Comparison of ENCODE assay signal across 16 cellular contexts in genomic region chr13:100363351-100363750, GRCh38.
DNase-seq lines count a peak whose midpoint lies in the region; ATAC-seq and TF ChIP-seq lines count a peak whose summit lies in the region.
"Had no signal": no experiment of that assay in that cellular context is flagged by ENCODE, and none has a peak within 500 bp of the region (broad histone marks: within the 10 kb centered on the region; RNA-seq: fewer than 3 reads in every experiment).

No MANE protein-coding gene starts in this region.

- H3K27me3 ChIP-seq in GM23338 (ENCODE audit: insufficient read depth) (no peaks in the 10 kb centered on the region), hepatocyte (no peaks in the 10 kb centered on the region)

- H4K20me1 ChIP-seq in GM23338 (replicated peaks; ENCODE audit: insufficient read depth) (no peaks in the 10 kb centered on the region), hepatocyte (ENCODE audit: insufficient read depth, poor library complexity, severe bottlenecking) (no peaks in the 10 kb centered on the region)

- H3K27ac ChIP-seq in 22Rv1: peak overlapping the region; percentile 35
- H3K27ac ChIP-seq in GM23338 (ENCODE audit: low read depth): no peak overlapping the region
- H3K27ac ChIP-seq in hepatocyte: peak overlapping the region; percentile 29
- H3K27ac ChIP-seq in caudate nucleus (ENCODE audit: low read depth, low read length): no peak overlapping the region
- H3K27ac ChIP-seq: coronary artery had no signal

- H3K36me3 Mint-ChIP-seq in GM23338 (ENCODE audit: low read depth): peaks cover 2% of the 10 kb centered on the region; the same call in 2 of the 3 replicates
- H3K36me3 Mint-ChIP-seq: activated CD4-positive, alpha-beta memory T cell treated with anti-CD3 and anti-CD28 coated beads for 36 hours had no signal

- no peaks in the 10 kb centered on the region for H3K36me3 ChIP-seq in GM23338 (ENCODE audit: insufficient read depth)
- H3K36me3 ChIP-seq in hepatocyte (replicated peaks; ENCODE audit: insufficient read depth, low read depth): no peaks in the 10 kb centered on the region

- no peaks in the 10 kb centered on the region for H3K27me3 Mint-ChIP-seq in GM23338 (ENCODE audit: insufficient read depth, low read depth, poor library complexity)
- H3K27me3 Mint-ChIP-seq: activated CD4-positive, alpha-beta memory T cell treated with anti-CD3 and anti-CD28 coated beads for 36 hours; naive thymus-derived CD8-positive, alpha-beta T cell had no signal

- H3K9me2 ChIP-seq in GM23338 (ENCODE audit: insufficient read depth): no peaks in the 10 kb centered on the region
- no peaks in the 10 kb centered on the region for H3K9me2 ChIP-seq in hepatocyte (replicated peaks; ENCODE audit: insufficient read depth)

- no peak for ATAC-seq in GM23338
- ATAC-seq: naive thymus-derived CD8-positive, alpha-beta T cell had no signal

- H3K79me2 ChIP-seq in GM23338 (replicated peaks; ENCODE audit: insufficient read depth): no peaks in the 10 kb centered on the region
- H3K79me2 ChIP-seq in hepatocyte: no peaks in the 10 kb centered on the region

- H3K4me3 Mint-ChIP-seq in GM23338: no peak overlapping the region
- H3K4me3 Mint-ChIP-seq: activated CD4-positive, alpha-beta memory T cell treated with anti-CD3 and anti-CD28 coated beads for 36 hours; naive thymus-derived CD8-positive, alpha-beta T cell; T-helper 2 cell treated with Interferon-gamma antibody and Interleukin-4, amounts not matched to agents 5 μg/mL and 100 μg/mL, for 36 hours had no signal

- H3K27ac Mint-ChIP-seq in GM23338: peak overlapping the region; percentile 4; the same call in 1 of the 2 replicates
- H3K27ac Mint-ChIP-seq: activated CD4-positive, alpha-beta memory T cell treated with anti-CD3 and anti-CD28 coated beads for 36 hours; naive thymus-derived CD8-positive, alpha-beta T cell; T-helper 2 cell treated with Interferon-gamma antibody and Interleukin-4, amounts not matched to agents 5 μg/mL and 100 μg/mL, for 36 hours had no signal

- no peaks in the 10 kb centered on the region for H3K9me3 ChIP-seq in hepatocyte (ENCODE audit: low read depth)

- no peak overlapping the region for H2AFZ ChIP-seq in GM23338
- H2AFZ ChIP-seq in hepatocyte: no peak overlapping the region

- H3K4me1 Mint-ChIP-seq in GM23338: peaks cover 36% of the 10 kb centered on the region

- 51% methylated on average over 3 of the region's 3 CpGs for WGBS in hepatocyte (ENCODE audit: low lambda C conversion rate, missing lambda C conversion rate)

- H3K9me3 Mint-ChIP-seq in GM23338: no peaks in the 10 kb centered on the region
- H3K9me3 Mint-ChIP-seq: activated CD4-positive, alpha-beta memory T cell treated with anti-CD3 and anti-CD28 coated beads for 36 hours; naive thymus-derived CD8-positive, alpha-beta T cell; T-helper 2 cell treated with Interferon-gamma antibody and Interleukin-4, amounts not matched to agents 5 μg/mL and 100 μg/mL, for 36 hours had no signal

- H3K4me3 ChIP-seq in GM23338 (no peak overlapping the region), hepatocyte (no peak overlapping the region)
- H3K4me3 ChIP-seq: coronary artery had no signal

- H3K4me2 ChIP-seq in GM23338 (0 out of 2 replicates have a peak overlapping the region, but pooled peaks have one; percentile 2), hepatocyte (no peak overlapping the region)

- H3K4me1 ChIP-seq in GM23338 (ENCODE audit: insufficient read depth): peaks cover 24% of the 10 kb centered on the region; the same call in 1 of the 2 replicates
- peaks cover 6% of the 10 kb centered on the region for H3K4me1 ChIP-seq in hepatocyte (ENCODE audit: insufficient read depth)

- no peak for TF ChIP-seq CTCF in 22Rv1 (IDR thresholded peaks at IDR 0.05)
- no peak for TF ChIP-seq CTCF in GM23338 (conservative IDR thresholded peaks at IDR 0.05; ENCODE audit: low read depth in 2 of 2)
- TF ChIP-seq CTCF in hepatocyte (IDR thresholded peaks at IDR 0.05; ENCODE audit: poor library complexity): no peak

- H3F3A ChIP-seq in GM23338 (replicated peaks; ENCODE audit: low read depth): no peaks in the 10 kb centered on the region

- DNase-seq in GM23338 (ENCODE audit: low spot score) (no peak), amniotic epithelial cell (ENCODE audit: low read depth) (peak; percentile 80), hepatocyte (ENCODE audit: low spot score) (no peak), NCI-H2081 treated with DMSO at 0.1 percent for 48 hours (lab: John Stamatoyannopoulos, UW) (no peak), caudate nucleus (lab: John Stamatoyannopoulos, UW) (no peak), cerebellum (ENCODE audit: low spot score) (no peak), Kasumi-1 (lab: John Stamatoyannopoulos, UW) (no peak)
- DNase-seq: activated CD4-positive, alpha-beta memory T cell treated with anti-CD3 and anti-CD28 coated beads for 36 hours; activated gamma-delta T cell; KBM-7; kidney; naive thymus-derived CD8-positive, alpha-beta T cell; NCI-H2171 had no signal

TF ChIP-seq in GM23338, 12 proteins besides CTCF, POLR2A, EP300 and RAD21 (continues in another document):
- TF ChIP-seq JUNB (IDR thresholded peaks at IDR 0.05; ENCODE audit: unreplicated experiment) (no peak), POLR2AphosphoS5 (IDR thresholded peaks at IDR 0.05; ENCODE audit: low read depth) (no peak), NANOG (IDR thresholded peaks at IDR 0.05; ENCODE audit: borderline replicate concordance) (no peak), EZH2 (IDR thresholded peaks at IDR 0.05; ENCODE audit: low read depth, unreplicated experiment) (no peak), CREB1 (CRISPR knock-in tag; IDR thresholded peaks at IDR 0.05; ENCODE audit: low read depth) (no peak), ZNF331 (CRISPR knock-in tag; IDR thresholded peaks at IDR 0.05; ENCODE audit: low read depth) (no peak), ZNF114 (CRISPR knock-in tag; IDR thresholded peaks at IDR 0.05) (no peak), ZNF462 (CRISPR knock-in tag; IDR thresholded peaks at IDR 0.05) (no peak), EZH2phosphoT487 (IDR thresholded peaks at IDR 0.05; ENCODE audit: unreplicated experiment) (no peak)

Comparison
In these comparisons a context has a peak if more than half of its experiments do, and no peak if none do; other contexts are left out.
1. H3K27ac ChIP-seq: peak in 22Rv1 (single experiment) and hepatocyte (single experiment); none in GM23338 (single experiment) and caudate nucleus (single experiment).